In the genomic region with DNA sequence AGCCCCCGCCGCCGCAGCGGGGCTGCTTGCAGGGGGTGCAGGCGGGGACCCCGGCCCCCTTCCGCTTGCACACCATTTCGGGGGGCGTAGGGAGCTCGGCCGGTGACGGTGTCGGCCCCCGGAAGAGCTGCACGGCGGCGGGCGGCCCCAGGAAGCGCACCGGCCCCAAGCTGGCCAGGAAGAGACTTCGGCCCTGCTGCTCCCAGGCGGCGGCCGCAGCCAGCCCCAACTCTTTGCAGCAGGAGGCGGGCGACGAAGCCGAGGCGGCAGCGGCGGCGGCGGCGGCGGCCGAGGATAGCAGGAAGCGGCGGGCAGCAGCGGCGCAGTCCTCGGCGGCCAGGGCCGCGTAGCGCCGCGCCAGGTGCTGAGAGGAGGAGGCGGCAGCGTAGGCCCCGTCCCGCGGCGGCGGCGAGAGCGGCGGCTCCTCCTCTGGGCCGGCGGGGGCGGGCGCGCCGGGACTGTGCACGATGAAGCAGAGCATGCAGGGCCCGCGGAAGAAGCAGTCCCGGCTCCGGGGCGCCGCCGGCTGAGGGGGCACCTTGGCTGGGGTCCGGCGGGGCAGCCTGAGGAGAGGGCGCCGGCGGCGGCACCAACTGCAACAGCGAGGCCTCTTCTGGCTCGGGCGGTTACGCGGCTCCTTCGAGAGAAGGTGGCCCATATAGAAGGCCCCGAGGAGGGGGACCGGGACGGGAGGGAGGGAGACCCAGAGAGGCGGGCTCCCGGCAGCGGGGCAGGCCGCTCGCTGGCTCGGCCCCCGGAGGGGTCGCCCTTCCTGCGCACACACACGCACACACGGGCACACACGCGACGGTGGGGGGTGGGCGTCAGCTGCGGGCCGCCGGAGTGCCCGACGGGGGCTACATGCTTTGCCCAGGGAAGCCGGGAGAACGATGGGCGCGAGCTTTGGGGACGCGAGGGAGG, we compare ENCODE assay signal across 1 cellular context.
A peak's percentile ranks its signal among the peaks of the same experiment; 100 is the strongest.
TF ChIP-seq lines count a peak whose summit lies in the region.

No MANE protein-coding gene starts in this region.

TF ChIP-seq in HEK293, 187 proteins besides CTCF, POLR2A, EP300 and RAD21 (continued from another document and continues in another):
- TF ChIP-seq, protein P1, sequence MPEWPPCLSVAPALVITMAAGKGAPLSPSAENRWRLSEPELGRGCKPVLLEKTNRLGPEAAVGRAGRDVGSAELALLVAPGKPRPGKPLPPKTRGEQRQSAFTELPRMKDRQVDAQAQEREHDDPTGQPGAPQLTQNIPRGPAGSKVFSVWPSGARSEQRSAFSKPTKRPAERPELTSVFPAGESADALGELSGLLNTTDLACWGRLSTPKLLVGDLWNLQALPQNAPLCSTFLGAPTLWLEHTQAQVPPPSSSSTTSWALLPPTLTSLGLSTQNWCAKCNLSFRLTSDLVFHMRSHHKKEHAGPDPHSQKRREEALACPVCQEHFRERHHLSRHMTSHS (tag by site-specific recombination; IDR thresholded peaks at IDR 0.05), result no peak
- TF ChIP-seq ZBTB8A (tag by site-specific recombination; IDR thresholded peaks at IDR 0.05) (peak; percentile 88), ZNF558 (tag by site-specific recombination; IDR thresholded peaks at IDR 0.05) (no peak), KLF9 (tag by site-specific recombination; IDR thresholded peaks at IDR 0.05; ENCODE audit: low read depth) (0 out of 2 replicates have a peak, but pooled peaks have one; percentile 33), ZNF23 (tag by site-specific recombination; IDR thresholded peaks at IDR 0.05; ENCODE audit: borderline replicate concordance) (no peak), ZNF266 (tag by site-specific recombination; IDR thresholded peaks at IDR 0.05; ENCODE audit: low read depth) (no peak), YY2 (tag by site-specific recombination; IDR thresholded peaks at IDR 0.05) (no peak), TSHZ1 (tag by site-specific recombination; IDR thresholded peaks at IDR 0.05; ENCODE audit: borderline replicate concordance) (0 out of 2 replicates have a peak, but pooled peaks have one; percentile 66), ZNF664 (tag by site-specific recombination; IDR thresholded peaks at IDR 0.05) (no peak), ZNF248 (tag by site-specific recombination; IDR thresholded peaks at IDR 0.05) (no peak), ZNF416 (tag by site-specific recombination; IDR thresholded peaks at IDR 0.05) (no peak), HOXA7 (CRISPR knock-in tag; IDR thresholded peaks at IDR 0.05; ENCODE audit: borderline replicate concordance) (0 out of 2 replicates have a peak, but pooled peaks have one; percentile 22), ZNF501 (tag by site-specific recombination; IDR thresholded peaks at IDR 0.05) (peak; percentile 60), KLF8 (tag by site-specific recombination; IDR thresholded peaks at IDR 0.05) (peak; percentile 22; the same call in 1 of the 2 replicates), ZNF791 (tag by site-specific recombination; IDR thresholded peaks at IDR 0.05) (no peak), ZNF596 (tag by site-specific recombination; IDR thresholded peaks at IDR 0.05) (no peak), ZNF549 (tag by site-specific recombination; IDR thresholded peaks at IDR 0.05) (no peak), ZNF777 (tag by site-specific recombination; IDR thresholded peaks at IDR 0.05; ENCODE audit: borderline replicate concordance) (peak; percentile 81; the same call in 1 of the 2 replicates), GLIS1 (tag by site-specific recombination; IDR thresholded peaks at IDR 0.05) (peak; percentile 41; the same call in 1 of the 2 replicates), ZBTB26 (tag by site-specific recombination; optimal IDR thresholded peaks at IDR 0.05) (peak; percentile 98), ZNF624 (tag by site-specific recombination; IDR thresholded peaks at IDR 0.05) (no peak), ZIC2 (tag by site-specific recombination; IDR thresholded peaks at IDR 0.05) (peak; percentile 54), ZNF2 (tag by site-specific recombination; IDR thresholded peaks at IDR 0.05) (no peak), KLF10 (tag by site-specific recombination; IDR thresholded peaks at IDR 0.05) (no peak; the same call in 1 of the 2 replicates), ZNF335 (tag by site-specific recombination; conservative IDR thresholded peaks at IDR 0.05) (peak; percentile 76)
- TF ChIP-seq, protein P2, sequence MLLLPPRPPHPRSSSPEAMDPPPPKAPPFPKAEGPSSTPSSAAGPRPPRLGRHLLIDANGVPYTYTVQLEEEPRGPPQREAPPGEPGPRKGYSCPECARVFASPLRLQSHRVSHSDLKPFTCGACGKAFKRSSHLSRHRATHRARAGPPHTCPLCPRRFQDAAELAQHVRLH (tag by site-specific recombination; IDR thresholded peaks at IDR 0.05), result no peak
- TF ChIP-seq, protein P3, sequence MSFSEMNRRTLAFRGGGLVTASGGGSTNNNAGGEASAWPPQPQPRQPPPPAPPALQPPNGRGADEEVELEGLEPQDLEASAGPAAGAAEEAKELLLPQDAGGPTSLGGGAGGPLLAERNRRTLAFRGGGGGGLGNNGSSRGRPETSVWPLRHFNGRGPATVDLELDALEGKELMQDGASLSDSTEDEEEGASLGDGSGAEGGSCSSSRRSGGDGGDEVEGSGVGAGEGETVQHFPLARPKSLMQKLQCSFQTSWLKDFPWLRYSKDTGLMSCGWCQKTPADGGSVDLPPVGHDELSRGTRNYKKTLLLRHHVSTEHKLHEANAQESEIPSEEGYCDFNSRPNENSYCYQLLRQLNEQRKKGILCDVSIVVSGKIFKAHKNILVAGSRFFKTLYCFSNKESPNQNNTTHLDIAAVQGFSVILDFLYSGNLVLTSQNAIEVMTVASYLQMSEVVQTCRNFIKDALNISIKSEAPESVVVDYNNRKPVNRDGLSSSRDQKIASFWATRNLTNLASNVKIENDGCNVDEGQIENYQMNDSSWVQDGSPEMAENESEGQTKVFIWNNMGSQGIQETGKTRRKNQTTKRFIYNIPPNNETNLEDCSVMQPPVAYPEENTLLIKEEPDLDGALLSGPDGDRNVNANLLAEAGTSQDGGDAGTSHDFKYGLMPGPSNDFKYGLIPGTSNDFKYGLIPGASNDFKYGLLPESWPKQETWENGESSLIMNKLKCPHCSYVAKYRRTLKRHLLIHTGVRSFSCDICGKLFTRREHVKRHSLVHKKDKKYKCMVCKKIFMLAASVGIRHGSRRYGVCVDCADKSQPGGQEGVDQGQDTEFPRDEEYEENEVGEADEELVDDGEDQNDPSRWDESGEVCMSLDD (tag by site-specific recombination; IDR thresholded peaks at IDR 0.05), result no peak
- TF ChIP-seq, protein P4, sequence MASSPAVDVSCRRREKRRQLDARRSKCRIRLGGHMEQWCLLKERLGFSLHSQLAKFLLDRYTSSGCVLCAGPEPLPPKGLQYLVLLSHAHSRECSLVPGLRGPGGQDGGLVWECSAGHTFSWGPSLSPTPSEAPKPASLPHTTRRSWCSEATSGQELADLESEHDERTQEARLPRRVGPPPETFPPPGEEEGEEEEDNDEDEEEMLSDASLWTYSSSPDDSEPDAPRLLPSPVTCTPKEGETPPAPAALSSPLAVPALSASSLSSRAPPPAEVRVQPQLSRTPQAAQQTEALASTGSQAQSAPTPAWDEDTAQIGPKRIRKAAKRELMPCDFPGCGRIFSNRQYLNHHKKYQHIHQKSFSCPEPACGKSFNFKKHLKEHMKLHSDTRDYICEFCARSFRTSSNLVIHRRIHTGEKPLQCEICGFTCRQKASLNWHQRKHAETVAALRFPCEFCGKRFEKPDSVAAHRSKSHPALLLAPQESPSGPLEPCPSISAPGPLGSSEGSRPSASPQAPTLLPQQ (tag by site-specific recombination; IDR thresholded peaks at IDR 0.05), result peak; percentile 80; the same call in 1 of the 2 replicates
- TF ChIP-seq, protein P5, sequence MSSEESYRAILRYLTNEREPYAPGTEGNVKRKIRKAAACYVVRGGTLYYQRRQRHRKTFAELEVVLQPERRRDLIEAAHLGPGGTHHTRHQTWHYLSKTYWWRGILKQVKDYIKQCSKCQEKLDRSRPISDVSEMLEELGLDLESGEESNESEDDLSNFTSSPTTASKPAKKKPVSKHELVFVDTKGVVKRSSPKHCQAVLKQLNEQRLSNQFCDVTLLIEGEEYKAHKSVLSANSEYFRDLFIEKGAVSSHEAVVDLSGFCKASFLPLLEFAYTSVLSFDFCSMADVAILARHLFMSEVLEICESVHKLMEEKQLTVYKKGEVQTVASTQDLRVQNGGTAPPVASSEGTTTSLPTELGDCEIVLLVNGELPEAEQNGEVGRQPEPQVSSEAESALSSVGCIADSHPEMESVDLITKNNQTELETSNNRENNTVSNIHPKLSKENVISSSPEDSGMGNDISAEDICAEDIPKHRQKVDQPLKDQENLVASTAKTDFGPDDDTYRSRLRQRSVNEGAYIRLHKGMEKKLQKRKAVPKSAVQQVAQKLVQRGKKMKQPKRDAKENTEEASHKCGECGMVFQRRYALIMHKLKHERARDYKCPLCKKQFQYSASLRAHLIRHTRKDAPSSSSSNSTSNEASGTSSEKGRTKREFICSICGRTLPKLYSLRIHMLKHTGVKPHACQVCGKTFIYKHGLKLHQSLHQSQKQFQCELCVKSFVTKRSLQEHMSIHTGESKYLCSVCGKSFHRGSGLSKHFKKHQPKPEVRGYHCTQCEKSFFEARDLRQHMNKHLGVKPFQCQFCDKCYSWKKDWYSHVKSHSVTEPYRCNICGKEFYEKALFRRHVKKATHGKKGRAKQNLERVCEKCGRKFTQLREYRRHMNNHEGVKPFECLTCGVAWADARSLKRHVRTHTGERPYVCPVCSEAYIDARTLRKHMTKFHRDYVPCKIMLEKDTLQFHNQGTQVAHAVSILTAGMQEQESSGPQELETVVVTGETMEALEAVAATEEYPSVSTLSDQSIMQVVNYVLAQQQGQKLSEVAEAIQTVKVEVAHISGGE (tag by site-specific recombination; conservative IDR thresholded peaks at IDR 0.05; ENCODE audit: low read depth), result peak; percentile 92
- TF ChIP-seq, protein P6, sequence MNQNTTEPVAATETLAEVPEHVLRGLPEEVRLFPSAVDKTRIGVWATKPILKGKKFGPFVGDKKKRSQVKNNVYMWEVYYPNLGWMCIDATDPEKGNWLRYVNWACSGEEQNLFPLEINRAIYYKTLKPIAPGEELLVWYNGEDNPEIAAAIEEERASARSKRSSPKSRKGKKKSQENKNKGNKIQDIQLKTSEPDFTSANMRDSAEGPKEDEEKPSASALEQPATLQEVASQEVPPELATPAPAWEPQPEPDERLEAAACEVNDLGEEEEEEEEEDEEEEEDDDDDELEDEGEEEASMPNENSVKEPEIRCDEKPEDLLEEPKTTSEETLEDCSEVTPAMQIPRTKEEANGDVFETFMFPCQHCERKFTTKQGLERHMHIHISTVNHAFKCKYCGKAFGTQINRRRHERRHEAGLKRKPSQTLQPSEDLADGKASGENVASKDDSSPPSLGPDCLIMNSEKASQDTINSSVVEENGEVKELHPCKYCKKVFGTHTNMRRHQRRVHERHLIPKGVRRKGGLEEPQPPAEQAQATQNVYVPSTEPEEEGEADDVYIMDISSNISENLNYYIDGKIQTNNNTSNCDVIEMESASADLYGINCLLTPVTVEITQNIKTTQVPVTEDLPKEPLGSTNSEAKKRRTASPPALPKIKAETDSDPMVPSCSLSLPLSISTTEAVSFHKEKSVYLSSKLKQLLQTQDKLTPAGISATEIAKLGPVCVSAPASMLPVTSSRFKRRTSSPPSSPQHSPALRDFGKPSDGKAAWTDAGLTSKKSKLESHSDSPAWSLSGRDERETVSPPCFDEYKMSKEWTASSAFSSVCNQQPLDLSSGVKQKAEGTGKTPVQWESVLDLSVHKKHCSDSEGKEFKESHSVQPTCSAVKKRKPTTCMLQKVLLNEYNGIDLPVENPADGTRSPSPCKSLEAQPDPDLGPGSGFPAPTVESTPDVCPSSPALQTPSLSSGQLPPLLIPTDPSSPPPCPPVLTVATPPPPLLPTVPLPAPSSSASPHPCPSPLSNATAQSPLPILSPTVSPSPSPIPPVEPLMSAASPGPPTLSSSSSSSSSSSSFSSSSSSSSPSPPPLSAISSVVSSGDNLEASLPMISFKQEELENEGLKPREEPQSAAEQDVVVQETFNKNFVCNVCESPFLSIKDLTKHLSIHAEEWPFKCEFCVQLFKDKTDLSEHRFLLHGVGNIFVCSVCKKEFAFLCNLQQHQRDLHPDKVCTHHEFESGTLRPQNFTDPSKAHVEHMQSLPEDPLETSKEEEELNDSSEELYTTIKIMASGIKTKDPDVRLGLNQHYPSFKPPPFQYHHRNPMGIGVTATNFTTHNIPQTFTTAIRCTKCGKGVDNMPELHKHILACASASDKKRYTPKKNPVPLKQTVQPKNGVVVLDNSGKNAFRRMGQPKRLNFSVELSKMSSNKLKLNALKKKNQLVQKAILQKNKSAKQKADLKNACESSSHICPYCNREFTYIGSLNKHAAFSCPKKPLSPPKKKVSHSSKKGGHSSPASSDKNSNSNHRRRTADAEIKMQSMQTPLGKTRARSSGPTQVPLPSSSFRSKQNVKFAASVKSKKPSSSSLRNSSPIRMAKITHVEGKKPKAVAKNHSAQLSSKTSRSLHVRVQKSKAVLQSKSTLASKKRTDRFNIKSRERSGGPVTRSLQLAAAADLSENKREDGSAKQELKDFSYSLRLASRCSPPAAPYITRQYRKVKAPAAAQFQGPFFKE (tag by site-specific recombination; IDR thresholded peaks at IDR 0.05; ENCODE audit: borderline replicate concordance), result no peak
